1 cellular context compared by ENCODE assay signal in the genomic region with DNA sequence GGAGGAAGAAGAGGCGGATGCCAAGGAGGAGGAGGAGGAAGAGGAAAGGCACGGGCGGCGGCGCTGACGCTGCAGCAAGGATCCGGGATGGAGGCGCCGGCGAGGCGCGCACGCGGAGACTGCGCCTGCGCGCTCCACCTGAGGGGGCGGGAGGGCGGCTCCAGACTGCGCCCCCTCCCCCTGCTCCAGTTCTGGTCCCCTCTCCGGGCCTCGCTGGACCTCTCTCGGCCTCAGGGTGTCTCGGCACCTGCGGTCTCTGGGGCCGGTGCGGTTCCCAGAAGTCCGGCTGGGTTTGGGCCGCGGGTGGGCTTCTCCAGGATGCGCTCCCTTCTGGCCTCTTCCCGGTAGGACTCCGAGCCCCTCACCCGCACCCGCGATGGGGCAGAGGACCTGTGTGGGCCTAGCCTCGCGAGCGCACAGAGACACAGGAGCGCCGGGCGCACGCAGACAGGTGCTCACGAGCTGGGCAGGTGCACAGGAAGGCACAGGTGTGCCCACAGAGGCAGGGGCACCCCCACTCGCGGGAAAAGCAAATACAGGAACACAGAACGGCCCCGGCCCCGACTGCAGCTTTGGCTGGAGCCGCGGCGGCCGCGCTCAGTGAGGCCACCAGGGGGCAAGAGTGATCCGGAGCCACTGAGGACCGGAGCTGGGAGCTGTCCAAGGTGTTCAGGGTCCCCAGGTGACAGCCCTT.
A peak's percentile ranks its signal among the peaks of the same experiment; 100 is the strongest.
TF ChIP-seq lines count a peak whose summit lies in the region.

A gene with protein sequence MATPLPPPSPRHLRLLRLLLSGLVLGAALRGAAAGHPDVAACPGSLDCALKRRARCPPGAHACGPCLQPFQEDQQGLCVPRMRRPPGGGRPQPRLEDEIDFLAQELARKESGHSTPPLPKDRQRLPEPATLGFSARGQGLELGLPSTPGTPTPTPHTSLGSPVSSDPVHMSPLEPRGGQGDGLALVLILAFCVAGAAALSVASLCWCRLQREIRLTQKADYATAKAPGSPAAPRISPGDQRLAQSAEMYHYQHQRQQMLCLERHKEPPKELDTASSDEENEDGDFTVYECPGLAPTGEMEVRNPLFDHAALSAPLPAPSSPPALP (minus strand): TSS at position 84 of the 694 bp plus-strand sequence. CDS start 188 bp downstream, outside the sequence.

TF ChIP-seq in H1, 55 proteins besides CTCF, POLR2A, EP300 and RAD21:
- TF ChIP-seq ASH2L (IDR thresholded peaks at IDR 0.05; ENCODE audit: low read length) (peak; percentile 23), RNF2 (IDR thresholded peaks at IDR 0.05; ENCODE audit: borderline replicate concordance, low read depth, low read length, missing control alignments, poor library complexity, severe bottlenecking) (no peak), CHD2 (IDR thresholded peaks at IDR 0.05; ENCODE audit: low read length) (0 out of 2 replicates have a peak, but pooled peaks have one; percentile 34), POLR2AphosphoS5 (IDR thresholded peaks at IDR 0.05; ENCODE audit: low read depth, low read length) (no peak), NRF1 (IDR thresholded peaks at IDR 0.05; ENCODE audit: low read depth, low read length) (no peak), TAF7 (optimal IDR thresholded peaks at IDR 0.05; ENCODE audit: borderline replicate concordance, low read depth, low read length) (peak; percentile 25), HDAC2 (IDR thresholded peaks at IDR 0.05; ENCODE audit: borderline replicate concordance in 1 of 2, low read depth in 2 of 2, low read length in 2 of 2) (peak; percentile 49 to 72; a peak in 3 of 4 replicates), TBP (IDR thresholded peaks at IDR 0.05; ENCODE audit: low read depth, low read length) (no peak), TCF12 (IDR thresholded peaks at IDR 0.05; ENCODE audit: low read depth, low read length) (0 out of 2 replicates have a peak, but pooled peaks have one; percentile 58), SIX5 (IDR thresholded peaks at IDR 0.05; ENCODE audit: low read depth, low read length) (no peak), SUZ12 (IDR thresholded peaks at IDR 0.05; ENCODE audit: low read length) (0 out of 2 replicates have a peak, but pooled peaks have one; percentile 22), TAF1 (IDR thresholded peaks at IDR 0.05; ENCODE audit: low read depth, low read length) (0 out of 2 replicates have a peak, but pooled peaks have one; percentile 6), SIN3A (conservative IDR thresholded peaks at IDR 0.05 in 1 of 2, IDR thresholded peaks at IDR 0.05 in 1 of 2; ENCODE audit: low read depth in 1 of 2, low read length in 2 of 2) (peak; percentile 99), SP1 (IDR thresholded peaks at IDR 0.05; ENCODE audit: low read depth, low read length) (peak; percentile 40; the same call in 1 of the 2 replicates), JUND (IDR thresholded peaks at IDR 0.05; ENCODE audit: low read length) (0 out of 2 replicates have a peak, but pooled peaks have one; percentile 46), MAFK (IDR thresholded peaks at IDR 0.05; ENCODE audit: low read depth, low read length) (no peak), EZH2 (IDR thresholded peaks at IDR 0.05; ENCODE audit: low read depth, low read length, severe bottlenecking) (peak; percentile 22), YY1 (IDR thresholded peaks at IDR 0.05; ENCODE audit: low read depth, low read length) (peak; percentile 65; the same call in 1 of the 2 replicates), TEAD4 (IDR thresholded peaks at IDR 0.05; ENCODE audit: low read depth, low read length) (peak; percentile 21; the same call in 1 of the 2 replicates), CREB1 (IDR thresholded peaks at IDR 0.05) (peak; percentile 51; the same call in 1 of the 2 replicates), SP2 (IDR thresholded peaks at IDR 0.05; ENCODE audit: low read length) (no peak), KDM4A (IDR thresholded peaks at IDR 0.05; ENCODE audit: low read depth, low read length, severe bottlenecking) (peak; percentile 96), ZNF274 (IDR thresholded peaks at IDR 0.05; ENCODE audit: borderline replicate concordance, extremely low read depth, low read length) (no peak), POU5F1 (IDR thresholded peaks at IDR 0.05; ENCODE audit: low read depth, low read length) (no peak), EGR1 (IDR thresholded peaks at IDR 0.05; ENCODE audit: borderline replicate concordance, low read depth, low read length) (peak; percentile 85; the same call in 1 of the 2 replicates), SRF (IDR thresholded peaks at IDR 0.05; ENCODE audit: low read depth, low read length) (no peak), FOSL1 (IDR thresholded peaks at IDR 0.05; ENCODE audit: insufficient read depth, low read depth, low read length) (no peak), GABPA (IDR thresholded peaks at IDR 0.05; ENCODE audit: borderline replicate concordance, insufficient read depth, low read length) (peak; percentile 53; the same call in 1 of the 2 replicates)
- TF ChIP-seq, protein P1, sequence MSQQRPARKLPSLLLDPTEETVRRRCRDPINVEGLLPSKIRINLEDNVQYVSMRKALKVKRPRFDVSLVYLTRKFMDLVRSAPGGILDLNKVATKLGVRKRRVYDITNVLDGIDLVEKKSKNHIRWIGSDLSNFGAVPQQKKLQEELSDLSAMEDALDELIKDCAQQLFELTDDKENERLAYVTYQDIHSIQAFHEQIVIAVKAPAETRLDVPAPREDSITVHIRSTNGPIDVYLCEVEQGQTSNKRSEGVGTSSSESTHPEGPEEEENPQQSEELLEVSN (IDR thresholded peaks at IDR 0.05): peak; percentile 59; the same call in 1 of the 2 replicates
- TF ChIP-seq, protein P2, sequence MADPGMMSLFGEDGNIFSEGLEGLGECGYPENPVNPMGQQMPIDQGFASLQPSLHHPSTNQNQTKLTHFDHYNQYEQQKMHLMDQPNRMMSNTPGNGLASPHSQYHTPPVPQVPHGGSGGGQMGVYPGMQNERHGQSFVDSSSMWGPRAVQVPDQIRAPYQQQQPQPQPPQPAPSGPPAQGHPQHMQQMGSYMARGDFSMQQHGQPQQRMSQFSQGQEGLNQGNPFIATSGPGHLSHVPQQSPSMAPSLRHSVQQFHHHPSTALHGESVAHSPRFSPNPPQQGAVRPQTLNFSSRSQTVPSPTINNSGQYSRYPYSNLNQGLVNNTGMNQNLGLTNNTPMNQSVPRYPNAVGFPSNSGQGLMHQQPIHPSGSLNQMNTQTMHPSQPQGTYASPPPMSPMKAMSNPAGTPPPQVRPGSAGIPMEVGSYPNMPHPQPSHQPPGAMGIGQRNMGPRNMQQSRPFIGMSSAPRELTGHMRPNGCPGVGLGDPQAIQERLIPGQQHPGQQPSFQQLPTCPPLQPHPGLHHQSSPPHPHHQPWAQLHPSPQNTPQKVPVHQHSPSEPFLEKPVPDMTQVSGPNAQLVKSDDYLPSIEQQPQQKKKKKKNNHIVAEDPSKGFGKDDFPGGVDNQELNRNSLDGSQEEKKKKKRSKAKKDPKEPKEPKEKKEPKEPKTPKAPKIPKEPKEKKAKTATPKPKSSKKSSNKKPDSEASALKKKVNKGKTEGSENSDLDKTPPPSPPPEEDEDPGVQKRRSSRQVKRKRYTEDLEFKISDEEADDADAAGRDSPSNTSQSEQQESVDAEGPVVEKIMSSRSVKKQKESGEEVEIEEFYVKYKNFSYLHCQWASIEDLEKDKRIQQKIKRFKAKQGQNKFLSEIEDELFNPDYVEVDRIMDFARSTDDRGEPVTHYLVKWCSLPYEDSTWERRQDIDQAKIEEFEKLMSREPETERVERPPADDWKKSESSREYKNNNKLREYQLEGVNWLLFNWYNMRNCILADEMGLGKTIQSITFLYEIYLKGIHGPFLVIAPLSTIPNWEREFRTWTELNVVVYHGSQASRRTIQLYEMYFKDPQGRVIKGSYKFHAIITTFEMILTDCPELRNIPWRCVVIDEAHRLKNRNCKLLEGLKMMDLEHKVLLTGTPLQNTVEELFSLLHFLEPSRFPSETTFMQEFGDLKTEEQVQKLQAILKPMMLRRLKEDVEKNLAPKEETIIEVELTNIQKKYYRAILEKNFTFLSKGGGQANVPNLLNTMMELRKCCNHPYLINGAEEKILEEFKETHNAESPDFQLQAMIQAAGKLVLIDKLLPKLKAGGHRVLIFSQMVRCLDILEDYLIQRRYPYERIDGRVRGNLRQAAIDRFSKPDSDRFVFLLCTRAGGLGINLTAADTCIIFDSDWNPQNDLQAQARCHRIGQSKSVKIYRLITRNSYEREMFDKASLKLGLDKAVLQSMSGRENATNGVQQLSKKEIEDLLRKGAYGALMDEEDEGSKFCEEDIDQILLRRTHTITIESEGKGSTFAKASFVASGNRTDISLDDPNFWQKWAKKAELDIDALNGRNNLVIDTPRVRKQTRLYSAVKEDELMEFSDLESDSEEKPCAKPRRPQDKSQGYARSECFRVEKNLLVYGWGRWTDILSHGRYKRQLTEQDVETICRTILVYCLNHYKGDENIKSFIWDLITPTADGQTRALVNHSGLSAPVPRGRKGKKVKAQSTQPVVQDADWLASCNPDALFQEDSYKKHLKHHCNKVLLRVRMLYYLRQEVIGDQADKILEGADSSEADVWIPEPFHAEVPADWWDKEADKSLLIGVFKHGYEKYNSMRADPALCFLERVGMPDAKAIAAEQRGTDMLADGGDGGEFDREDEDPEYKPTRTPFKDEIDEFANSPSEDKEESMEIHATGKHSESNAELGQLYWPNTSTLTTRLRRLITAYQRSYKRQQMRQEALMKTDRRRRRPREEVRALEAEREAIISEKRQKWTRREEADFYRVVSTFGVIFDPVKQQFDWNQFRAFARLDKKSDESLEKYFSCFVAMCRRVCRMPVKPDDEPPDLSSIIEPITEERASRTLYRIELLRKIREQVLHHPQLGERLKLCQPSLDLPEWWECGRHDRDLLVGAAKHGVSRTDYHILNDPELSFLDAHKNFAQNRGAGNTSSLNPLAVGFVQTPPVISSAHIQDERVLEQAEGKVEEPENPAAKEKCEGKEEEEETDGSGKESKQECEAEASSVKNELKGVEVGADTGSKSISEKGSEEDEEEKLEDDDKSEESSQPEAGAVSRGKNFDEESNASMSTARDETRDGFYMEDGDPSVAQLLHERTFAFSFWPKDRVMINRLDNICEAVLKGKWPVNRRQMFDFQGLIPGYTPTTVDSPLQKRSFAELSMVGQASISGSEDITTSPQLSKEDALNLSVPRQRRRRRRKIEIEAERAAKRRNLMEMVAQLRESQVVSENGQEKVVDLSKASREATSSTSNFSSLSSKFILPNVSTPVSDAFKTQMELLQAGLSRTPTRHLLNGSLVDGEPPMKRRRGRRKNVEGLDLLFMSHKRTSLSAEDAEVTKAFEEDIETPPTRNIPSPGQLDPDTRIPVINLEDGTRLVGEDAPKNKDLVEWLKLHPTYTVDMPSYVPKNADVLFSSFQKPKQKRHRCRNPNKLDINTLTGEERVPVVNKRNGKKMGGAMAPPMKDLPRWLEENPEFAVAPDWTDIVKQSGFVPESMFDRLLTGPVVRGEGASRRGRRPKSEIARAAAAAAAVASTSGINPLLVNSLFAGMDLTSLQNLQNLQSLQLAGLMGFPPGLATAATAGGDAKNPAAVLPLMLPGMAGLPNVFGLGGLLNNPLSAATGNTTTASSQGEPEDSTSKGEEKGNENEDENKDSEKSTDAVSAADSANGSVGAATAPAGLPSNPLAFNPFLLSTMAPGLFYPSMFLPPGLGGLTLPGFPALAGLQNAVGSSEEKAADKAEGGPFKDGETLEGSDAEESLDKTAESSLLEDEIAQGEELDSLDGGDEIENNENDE (IDR thresholded peaks at IDR 0.05; ENCODE audit: insufficient replicate concordance, low read length): no peak
- TF ChIP-seq, protein P3, sequence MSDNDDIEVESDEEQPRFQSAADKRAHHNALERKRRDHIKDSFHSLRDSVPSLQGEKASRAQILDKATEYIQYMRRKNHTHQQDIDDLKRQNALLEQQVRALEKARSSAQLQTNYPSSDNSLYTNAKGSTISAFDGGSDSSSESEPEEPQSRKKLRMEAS (IDR thresholded peaks at IDR 0.05): peak; percentile 68
TF ChIP-seq in H1: peak in this region for 19.
